Comparison of ENCODE assay signal across 8 cellular contexts in the genomic region with DNA sequence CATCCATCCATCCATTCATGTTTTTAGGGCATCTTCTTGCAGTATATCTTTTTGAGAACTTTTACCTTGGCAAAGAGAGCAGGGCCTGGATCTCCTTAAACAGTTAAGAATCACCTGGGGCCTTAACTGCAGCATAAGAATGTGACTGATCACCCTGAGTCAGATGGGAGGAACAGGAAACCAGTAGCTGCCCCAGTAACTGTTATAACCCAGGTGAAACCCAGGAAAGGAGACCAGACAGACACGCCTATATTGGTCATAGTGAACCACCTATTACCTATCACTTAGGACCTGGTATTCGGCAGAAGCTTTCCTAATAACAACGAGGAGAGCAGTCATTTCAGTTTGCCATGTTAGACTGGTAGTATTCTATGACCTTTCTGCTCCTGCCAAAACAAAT.
DNase-seq lines count a peak whose midpoint lies in the region; ATAC-seq, FAIRE-seq and TF ChIP-seq lines count a peak whose summit lies in the region.

No MANE protein-coding gene starts in this region.

- peaks cover 14% of the 10 kb centered on the region for H3K27me3 ChIP-seq in OCI-LY3 (ENCODE audit: low read depth, low read length)

- no peak overlapping the region for H3K9ac ChIP-seq in OCI-LY3 (ENCODE audit: low read length)

- no peak overlapping the region for H3K4me3 ChIP-seq in OCI-LY3 (ENCODE audit: low read length)

- H3K4me2 ChIP-seq in OCI-LY3 (ENCODE audit: low read length) = 0 out of 2 replicates have a peak overlapping the region, but pooled peaks have one; percentile 22

- DNase-seq in GM13976 (ENCODE audit: low spot score) (peak; percentile 18), memory B cell (ENCODE audit: low spot score in 2 of 2) (no peak), RPMI8226 (no peak), NK-92 (lab: John Stamatoyannopoulos, UW; ENCODE audit: unreplicated experiment) (no peak), HUDEP-2 (lab: John Stamatoyannopoulos, UW; ENCODE audit: unreplicated experiment in 76 of 76) (no peak), GM19239 (ENCODE audit: insufficient read length, low spot score) (no peak)

- H2AFZ ChIP-seq in OCI-LY3 (ENCODE audit: low read depth, low read length) = no peak overlapping the region

- H3K4me1 ChIP-seq in OCI-LY3 (ENCODE audit: low read length) = 0 out of 2 replicates have a peak, but pooled peaks cover 3% of the 10 kb centered on the region

- H4K20me1 ChIP-seq in OCI-LY3 (ENCODE audit: insufficient read depth, low read length) = no peaks in the 10 kb centered on the region

- no peak overlapping the region for H3K27ac ChIP-seq in OCI-LY3 (ENCODE audit: low read length)

- ATAC-seq in GM21723 (IDR thresholded peaks at IDR 0.05; ENCODE audit: unreplicated experiment) = peak; percentile 59
- ATAC-seq in memory B cell (ENCODE audit: low read depth) = peak; percentile 54

- FAIRE-seq in GM19239 (lab: Jason Lieb, UNC) = no peak

- no peaks in the 10 kb centered on the region for H3K9me3 Mint-ChIP-seq in memory B cell

- H3K4me1 Mint-ChIP-seq in memory B cell = no peaks in the 10 kb centered on the region

- H3K27ac Mint-ChIP-seq in memory B cell = no peak overlapping the region

- no peaks in the 10 kb centered on the region for H3K79me2 ChIP-seq in OCI-LY3 (ENCODE audit: low read length)

- no peak overlapping the region for H3K4me3 Mint-ChIP-seq in memory B cell

- H3K27me3 Mint-ChIP-seq in memory B cell = no peaks in the 10 kb centered on the region

- H3K36me3 ChIP-seq in OCI-LY3 (replicated peaks; ENCODE audit: low read depth, low read length) = no peaks in the 10 kb centered on the region

- H3K9me3 ChIP-seq in OCI-LY3 (ENCODE audit: insufficient read depth, low read length) = no peaks in the 10 kb centered on the region

- no peaks in the 10 kb centered on the region for H3K36me3 Mint-ChIP-seq in memory B cell

- in situ Hi-C loops in GM13976 (cut with MboI; ENCODE audit: low sequenced_read_pairs, unreplicated experiment) = loop anchor here (10.0 kb wide), 1 partner anchor 418 kb away; no protein-coding TSS in a partner anchor

- TF ChIP-seq CTCF in GM13976 (IDR thresholded peaks at IDR 0.05; ENCODE audit: borderline replicate concordance, control extremely low read depth, extremely low read depth, insufficient read depth, missing control alignments) (no peak), OCI-LY3 (IDR thresholded peaks at IDR 0.05; ENCODE audit: low read depth, low read length) (no peak)
